12 cellular contexts compared by ENCODE assay signal in the genomic region with DNA sequence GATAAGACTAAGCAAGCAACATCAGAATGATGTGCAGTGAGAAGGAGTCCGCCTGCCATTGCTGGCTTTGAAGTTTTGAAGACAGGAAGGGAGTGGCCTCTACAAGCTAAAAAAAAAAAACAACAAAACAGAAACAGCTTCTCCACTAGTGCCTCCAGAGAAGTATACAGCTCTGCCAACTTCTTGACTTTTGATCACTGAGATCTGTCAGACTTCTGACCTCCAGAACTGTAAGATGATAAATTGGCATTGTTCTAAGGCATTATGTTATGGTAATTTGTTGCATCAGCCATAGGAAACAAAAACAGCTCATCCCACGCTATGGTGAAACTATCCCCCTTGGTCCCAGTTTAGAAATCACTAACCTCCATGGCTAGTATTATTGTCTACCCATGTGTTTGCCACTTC.
DNase-seq lines count a peak whose midpoint lies in the region; ATAC-seq and TF ChIP-seq lines count a peak whose summit lies in the region.
"Had no signal": no experiment of that assay in that cellular context is flagged by ENCODE, and none has a peak within 500 bp of the region (broad histone marks: within the 10 kb centered on the region; RNA-seq: fewer than 3 reads in every experiment).

No MANE protein-coding gene starts in this region.

- H3K27ac Mint-ChIP-seq in effector memory CD8-positive, alpha-beta T cell, result no peak overlapping the region

- peak; percentile 54 for ATAC-seq in GM18867 (IDR thresholded peaks at IDR 0.05; ENCODE audit: unreplicated experiment)
- peak; percentile 54 for ATAC-seq in HG03521 (IDR thresholded peaks at IDR 0.05; ENCODE audit: unreplicated experiment)
- peak; percentile 56 for ATAC-seq in effector memory CD8-positive, alpha-beta T cell (replicated peaks)
- no peak for ATAC-seq in GM21360 (IDR thresholded peaks at IDR 0.05; ENCODE audit: unreplicated experiment)

- peak; percentile 27 for DNase-seq in AG10803 (ENCODE audit: low read depth)
- no peak for DNase-seq in effector memory CD8-positive, alpha-beta T cell
- DNase-seq in activated CD4-positive, CD25-positive, alpha-beta regulatory T cell treated with anti-CD3 and anti-CD28 coated beads, Interleukin-2, amount 50 U/mL, for 72 hours, result no peak
- no peak for DNase-seq in DMS114 treated with DMSO at 0.1 percent for 48 hours (lab: John Stamatoyannopoulos, UW; ENCODE audit: unreplicated experiment)
- no peak for DNase-seq in D341Med (ENCODE audit: low spot score)
- DNase-seq: head of caudate nucleus, KBM-7, mammary epithelial cell, NCI-H2171 treated with DMSO at 0.1 percent for 48 hours had no signal

- no peak for TF ChIP-seq CTCF in AG10803 (conservative IDR thresholded peaks at IDR 0.05; ENCODE audit: low read length)

- H3K36me3 Mint-ChIP-seq in effector memory CD8-positive, alpha-beta T cell (ENCODE audit: insufficient read depth), result no peaks in the 10 kb centered on the region

- no peak overlapping the region for H3K4me3 ChIP-seq in AG10803 (ENCODE audit: low read length)

- no peaks in the 10 kb centered on the region for H3K27me3 Mint-ChIP-seq in effector memory CD8-positive, alpha-beta T cell

- peaks cover 11 to 16% of the 10 kb centered on the region in 2 donors for H3K4me1 Mint-ChIP-seq in effector memory CD8-positive, alpha-beta T cell (ENCODE audit: low read depth in 2 of 2)

- no peaks in the 10 kb centered on the region for H3K9me3 Mint-ChIP-seq in effector memory CD8-positive, alpha-beta T cell

- no peak overlapping the region for H3K4me3 Mint-ChIP-seq in effector memory CD8-positive, alpha-beta T cell
